Comparison of ENCODE assay signal across 19 cellular contexts in genomic region chr20:19990911-19991707, GRCh38. TPM values are rescaled to one million over a fixed set of nuclear protein-coding genes. Genes with fewer than 3 reads are reported as not detected.
DNase-seq lines count a peak whose midpoint lies in the region; ATAC-seq and TF ChIP-seq lines count a peak whose summit lies in the region.
"Had no signal": no experiment of that assay in that cellular context is flagged by ENCODE, and none has a peak within 500 bp of the region (broad histone marks: within the 10 kb centered on the region; RNA-seq: fewer than 3 reads in every experiment).

No MANE protein-coding gene starts in this region.

- no peaks in the 10 kb centered on the region for H3K27me3 ChIP-seq in breast epithelium
- H3K27me3 ChIP-seq: colonic mucosa, pancreas had no signal

- no TSS peak for BruUV-seq in MCF 10A (replicated peaks; lab: Mats Ljungman, UMichigan)

- H3K27ac Mint-ChIP-seq in MCF 10A (ENCODE audit: low read depth, unreplicated experiment) (peak overlapping the region; percentile 49), mesothelial cell of epicardium (peak overlapping the region; percentile 99), type B pancreatic cell (peak overlapping the region; percentile 88), WTC11 (no peak overlapping the region)
- H3K27ac Mint-ChIP-seq: activated CD4-positive, alpha-beta T cell treated with anti-CD3 and anti-CD28 coated beads, Interleukin-2, amount 10 ng/mL, durations not matched to agents 7 days and 5 days; activated naive CD4-positive, alpha-beta T cell treated with anti-CD3 and anti-CD28 coated beads, Interleukin-2, amount 10 ng/mL, durations not matched to agents 7 days and 5 days had no signal

- no peak overlapping the region for H3K4me3 ChIP-seq in breast epithelium
- H3K4me3 ChIP-seq: colonic mucosa, pancreas had no signal

- TF ChIP-seq CTCF in MCF 10A (IDR thresholded peaks at IDR 0.05; ENCODE audit: unreplicated experiment) (no peak), breast epithelium (IDR thresholded peaks at IDR 0.05) (no peak), mesothelial cell of epicardium (IDR thresholded peaks at IDR 0.05; ENCODE audit: unreplicated experiment) (no peak), type B pancreatic cell (conservative IDR thresholded peaks at IDR 0.05) (no peak), WTC11 (IDR thresholded peaks at IDR 0.05) (no peak)

- no peaks in the 10 kb centered on the region for H3K9me3 ChIP-seq in breast epithelium
- H3K9me3 ChIP-seq: colonic mucosa, pancreas had no signal

- peak overlapping the region in 1 of 2 donors; percentile 34 for H3K27ac ChIP-seq in breast epithelium
- H3K27ac ChIP-seq: 22Rv1, C4-2B, colonic mucosa had no signal

- H3K36me3 Mint-ChIP-seq in MCF 10A (ENCODE audit: insufficient read depth, unreplicated experiment): peaks cover 53% of the 10 kb centered on the region
- peaks cover 9% of the 10 kb centered on the region for H3K36me3 Mint-ChIP-seq in mesothelial cell of epicardium
- H3K36me3 Mint-ChIP-seq in type B pancreatic cell: peaks cover 24% of the 10 kb centered on the region
- H3K36me3 Mint-ChIP-seq in WTC11: no peaks in the 10 kb centered on the region
- H3K36me3 Mint-ChIP-seq: activated naive CD4-positive, alpha-beta T cell treated with anti-CD3 and anti-CD28 coated beads, Interleukin-2, amount 10 ng/mL, durations not matched to agents 7 days and 5 days had no signal

- peaks cover 43% of the 10 kb centered on the region for H3K4me1 Mint-ChIP-seq in MCF 10A (ENCODE audit: insufficient read depth, unreplicated experiment)
- H3K4me1 Mint-ChIP-seq in mesothelial cell of epicardium: peaks cover 54% of the 10 kb centered on the region
- H3K4me1 Mint-ChIP-seq in type B pancreatic cell (ENCODE audit: unreplicated experiment): peaks cover 52% of the 10 kb centered on the region
- peaks cover 31% of the 10 kb centered on the region for H3K4me1 Mint-ChIP-seq in WTC11
- H3K4me1 Mint-ChIP-seq: activated CD4-positive, alpha-beta T cell treated with anti-CD3 and anti-CD28 coated beads, Interleukin-2, amount 10 ng/mL, durations not matched to agents 7 days and 5 days; activated naive CD4-positive, alpha-beta T cell treated with anti-CD3 and anti-CD28 coated beads, Interleukin-2, amount 10 ng/mL, durations not matched to agents 7 days and 5 days had no signal

- H3K27me3 Mint-ChIP-seq in MCF 10A (ENCODE audit: insufficient read depth, unreplicated experiment): no peaks in the 10 kb centered on the region
- no peaks in the 10 kb centered on the region for H3K27me3 Mint-ChIP-seq in mesothelial cell of epicardium (ENCODE audit: low read depth)
- H3K27me3 Mint-ChIP-seq in type B pancreatic cell: no peaks in the 10 kb centered on the region
- H3K27me3 Mint-ChIP-seq in WTC11 (ENCODE audit: low read depth): no peaks in the 10 kb centered on the region

- H3K9me3 Mint-ChIP-seq in MCF 10A (ENCODE audit: unreplicated experiment): no peaks in the 10 kb centered on the region
- H3K9me3 Mint-ChIP-seq in mesothelial cell of epicardium: no peaks in the 10 kb centered on the region
- H3K9me3 Mint-ChIP-seq in type B pancreatic cell: no peaks in the 10 kb centered on the region
- H3K9me3 Mint-ChIP-seq in WTC11: no peaks in the 10 kb centered on the region
- H3K9me3 Mint-ChIP-seq: activated CD4-positive, alpha-beta T cell treated with anti-CD3 and anti-CD28 coated beads, Interleukin-2, amount 10 ng/mL, durations not matched to agents 7 days and 5 days; activated naive CD4-positive, alpha-beta T cell treated with anti-CD3 and anti-CD28 coated beads, Interleukin-2, amount 10 ng/mL, durations not matched to agents 7 days and 5 days had no signal

- no peak overlapping the region for H3K4me3 Mint-ChIP-seq in MCF 10A (ENCODE audit: unreplicated experiment)
- no peak overlapping the region for H3K4me3 Mint-ChIP-seq in mesothelial cell of epicardium
- H3K4me3 Mint-ChIP-seq in type B pancreatic cell: peak overlapping the region; percentile 59
- H3K4me3 Mint-ChIP-seq in WTC11: no peak overlapping the region
- H3K4me3 Mint-ChIP-seq: activated CD4-positive, alpha-beta T cell treated with anti-CD3 and anti-CD28 coated beads, Interleukin-2, amount 10 ng/mL, durations not matched to agents 7 days and 5 days; activated naive CD4-positive, alpha-beta T cell treated with anti-CD3 and anti-CD28 coated beads, Interleukin-2, amount 10 ng/mL, durations not matched to agents 7 days and 5 days had no signal

- POLR2A ChIA-PET in MCF 10A (lab: Yijun Ruan, JAX): interaction anchor here (0.6 to 11.2 kb wide), 5 partner anchors 13 to 325 kb away, joined by 3 to 525 read pairs (median 47); partner anchors contain the start of gene NAA20
- POLR2A ChIA-PET in WTC11 (lab: Charles Lee): no interaction called here

- no peak for ATAC-seq in WTC11
- ATAC-seq: left colon, pancreas had no signal

- TF ChIP-seq POLR2A in breast epithelium (IDR thresholded peaks at IDR 0.05): no peak

- DNase-seq in MCF 10A (ENCODE audit: unreplicated experiment) (no peak), breast epithelium (ENCODE audit: low spot score in 2 of 2) (no peak), astrocyte of the hippocampus (ENCODE audit: low read depth, low spot score) (peak; percentile 60), mesothelial cell of epicardium (ENCODE audit: low spot score in 2 of 2, unreplicated experiment in 2 of 2) (no peak), type B pancreatic cell (ENCODE audit: extremely low spot score, unreplicated experiment) (no peak), cerebellar nuclear complex (lab: John Stamatoyannopoulos, UW) (no peak), WTC11 (ENCODE audit: low spot score) (no peak)
- no peak for DNase-seq in activated T-cell treated with anti-CD3 and anti-CD28 coated beads, Interleukin-2, amount 50 U/mL, for 1 hour
- DNase-seq: activated CD4-positive, alpha-beta T cell treated with anti-CD3 and anti-CD28 coated beads, Interleukin-2, amount 10 ng/mL, durations not matched to agents 7 days and 5 days; activated CD8-positive, alpha-beta memory T cell treated with anti-CD3 and anti-CD28 coated beads, Interleukin-2, amount 50 U/mL, for 48 hours; activated naive CD4-positive, alpha-beta T cell treated with anti-CD3 and anti-CD28 coated beads, Interleukin-2, amount 10 ng/mL, durations not matched to agents 7 days and 5 days; colonic mucosa; foreskin melanocyte; left colon; NCI-H774; pancreas; RPMI8226 had no signal

- no peaks in the 10 kb centered on the region for H3K36me3 ChIP-seq in breast epithelium
- H3K36me3 ChIP-seq: colonic mucosa, pancreas had no signal

- peaks cover 5 to 34% of the 10 kb centered on the region in 2 donors for H3K4me1 ChIP-seq in breast epithelium

- intact Hi-C loops in MCF 10A (cut with micrococcal nuclease): loop anchor here (5.0 kb wide), 1 partner anchor 79 kb away; no protein-coding TSS in a partner anchor
- intact Hi-C loops in breast epithelium (cut with DNase I; ENCODE audit: low total_unique reads): loop anchor here (10.0 kb wide), 1 partner anchor 296 kb away; no protein-coding TSS in a partner anchor

- CTCF ChIA-PET in MCF 10A (lab: Yijun Ruan, JAX): interaction anchor here (0.6 to 12.4 kb wide), 7 partner anchors 12 to 206 kb away, joined by 3 to 258 read pairs (median 5); no protein-coding TSS in a partner anchor
- CTCF ChIA-PET in WTC11 (lab: Charles Lee): no interaction called here

TF ChIP-seq in WTC11, 78 proteins besides CTCF, POLR2A, EP300 and RAD21 (continues in another document):
- TF ChIP-seq ELF4 (CRISPR knock-in tag; IDR thresholded peaks at IDR 0.05; ENCODE audit: low read depth): no peak
- no peak for TF ChIP-seq MXD4 (CRISPR knock-in tag; IDR thresholded peaks at IDR 0.05; ENCODE audit: borderline replicate concordance)
- TF ChIP-seq NFE2L1 (CRISPR knock-in tag; IDR thresholded peaks at IDR 0.05): no peak
- TF ChIP-seq IRF2 (CRISPR knock-in tag; IDR thresholded peaks at IDR 0.05; ENCODE audit: borderline replicate concordance, low read depth): no peak
- no peak for TF ChIP-seq FOXP4 (CRISPR knock-in tag; IDR thresholded peaks at IDR 0.05)
- no peak for TF ChIP-seq ZBTB21 (CRISPR knock-in tag; IDR thresholded peaks at IDR 0.05; ENCODE audit: borderline replicate concordance)
- TF ChIP-seq GABPB1 (CRISPR knock-in tag; IDR thresholded peaks at IDR 0.05): no peak
- TF ChIP-seq ETV6 (CRISPR knock-in tag; IDR thresholded peaks at IDR 0.05): no peak
- TF ChIP-seq ATF2 (CRISPR knock-in tag; IDR thresholded peaks at IDR 0.05; ENCODE audit: borderline replicate concordance, low read depth): no peak
- no peak for TF ChIP-seq ATF1 (CRISPR knock-in tag; IDR thresholded peaks at IDR 0.05)
- TF ChIP-seq JAZF1 (CRISPR knock-in tag; IDR thresholded peaks at IDR 0.05): no peak
- TF ChIP-seq SMAD3 (CRISPR knock-in tag; IDR thresholded peaks at IDR 0.05; ENCODE audit: borderline replicate concordance): no peak
- TF ChIP-seq ZNF416 (CRISPR knock-in tag; IDR thresholded peaks at IDR 0.05): no peak

RNA-seq across cellular contexts. Expression of gene NAA20, which starts 26.1 kb away (rescaled TPM):
- total RNA-seq in MCF 10A (2022) (109 and 126 TPM in 2 replicates), breast epithelium (10 to 100 TPM; 32.6 to 47.2 (median 44.5) TPM), mesothelial cell of epicardium (34.0 to 38.9 TPM (median 36.9 TPM) in 3 replicates), type B pancreatic cell (ENCODE audit: low replicate concordance) (63.5 and 69.4 TPM in 2 replicates), WTC11 (2021) (28.9 to 34.0 TPM (median 30.6 TPM) in 3 replicates)
